ENCODE assay signal across 23 cellular contexts in genomic region chr22:17269224-17269606, GRCh38. TPM values are rescaled to one million over a fixed set of nuclear protein-coding genes. Genes with fewer than 3 reads are reported as not detected.
DNase-seq lines count a peak whose midpoint lies in the region; ATAC-seq, FAIRE-seq and TF ChIP-seq lines count a peak whose summit lies in the region.
"Had no signal": no experiment of that assay in that cellular context is flagged by ENCODE, and none has a peak within 500 bp of the region (broad histone marks: within the 10 kb centered on the region; RNA-seq: fewer than 3 reads in every experiment).

No MANE protein-coding gene starts in this region.

- H2AK5ac ChIP-seq in H1 (ENCODE audit: low read depth, low read length), result peak overlapping the region; percentile 26; the same call in 1 of the 2 replicates

- H2BK120ac ChIP-seq in H1 (replicated peaks; ENCODE audit: low read depth, low read length), result peak overlapping the region; percentile 39

- ATAC-seq in stimulated activated memory B cell treated with anti-CD40 and anti-IgM and Interleukin-4, amounts not matched to agents 10 μg/mL and 1 μg/mL and 100 μg/mL, for 72 hours, result no peak

- H3K4ac ChIP-seq in H1 (replicated peaks; ENCODE audit: insufficient read length, low read depth, low read length), result no peak overlapping the region

- H3K23ac ChIP-seq in H1 (ENCODE audit: insufficient read length), result no peak overlapping the region

- H3K27me3 ChIP-seq in H1 (replicated peaks in 1 of 4; ENCODE audit: control insufficient read depth in 3 of 4, extremely low read depth in 1 of 4, insufficient read depth in 3 of 4, low read length in 3 of 4) (no peaks in the 10 kb centered on the region), spleen (replicated peaks in 1 of 7) (no peaks in the 10 kb centered on the region)
- H3K27me3 ChIP-seq: BE2C had no signal

- POLR2A ChIA-PET in H1 (lab: Charles Lee; ENCODE audit: partially characterized antibody), result interaction anchor here (0.6 to 2.5 kb wide), 10 partner anchors 9 to 359 kb away, joined by 3 to 6 read pairs (median 3); partner anchors contain the start of genes ATP6V1E1 and CECR2

- H3K4me1 Mint-ChIP-seq in stimulated activated memory B cell treated with anti-CD40 and anti-IgM and Interleukin-4, amounts not matched to agents 10 μg/mL and 1 μg/mL and 100 μg/mL, for 72 hours, result peaks cover 32% of the 10 kb centered on the region

- no peak for FAIRE-seq in H1 (lab: Jason Lieb, UNC)
- FAIRE-seq: GM12891 had no signal

- H3K27ac Mint-ChIP-seq in stimulated activated memory B cell treated with anti-CD40 and anti-IgM and Interleukin-4, amounts not matched to agents 10 μg/mL and 1 μg/mL and 100 μg/mL, for 72 hours, result peak overlapping the region; percentile 22

- no peaks in the 10 kb centered on the region; the same call in none of the 2 replicates for H3K23me2 ChIP-seq in H1 (ENCODE audit: low read depth, low read length)

- TF ChIP-seq POLR2A in H1 (IDR thresholded peaks at IDR 0.05; ENCODE audit: control extremely low read depth in 1 of 2, low read depth in 2 of 2, low read length in 2 of 2), result no peak
- no peak for TF ChIP-seq POLR2A in spleen (IDR thresholded peaks at IDR 0.05)

- H3K27ac ChIP-seq in H1 (ENCODE audit: low read depth, low read length) (no peak overlapping the region), spleen (no peak overlapping the region)
- H3K27ac ChIP-seq: RWPE1 had no signal

- H3K9me3 Mint-ChIP-seq in stimulated activated memory B cell treated with anti-CD40 and anti-IgM and Interleukin-4, amounts not matched to agents 10 μg/mL and 1 μg/mL and 100 μg/mL, for 72 hours, result no peaks in the 10 kb centered on the region
- H3K9me3 Mint-ChIP-seq: CD8-positive, alpha-beta memory T cell; IgD-negative memory B cell had no signal

- no peaks in the 10 kb centered on the region for H3K36me3 Mint-ChIP-seq in stimulated activated memory B cell treated with anti-CD40 and anti-IgM and Interleukin-4, amounts not matched to agents 10 μg/mL and 1 μg/mL and 100 μg/mL, for 72 hours
- H3K36me3 Mint-ChIP-seq: CD8-positive, alpha-beta memory T cell; IgD-negative memory B cell had no signal

- H4K8ac ChIP-seq in H1 (ENCODE audit: extremely low read depth, insufficient read depth, low read length), result no peak overlapping the region; the same call in 1 of the 2 replicates

- TF ChIP-seq CTCF in H1 (IDR thresholded peaks at IDR 0.05; ENCODE audit: control extremely low read depth in 1 of 3, insufficient read depth in 1 of 3, low read depth in 1 of 3, low read length in 3 of 3) (no peak), spleen (IDR thresholded peaks at IDR 0.05 in 8 of 11, conservative IDR thresholded peaks at IDR 0.05 in 3 of 11) (no peak)

- TF ChIP-seq RAD21 in H1 (IDR thresholded peaks at IDR 0.05 in 1 of 2, conservative IDR thresholded peaks at IDR 0.05 in 1 of 2; ENCODE audit: low read depth in 2 of 2, low read length in 2 of 2), result no peak

- H3K9me3 ChIP-seq in H1 (ENCODE audit: insufficient read depth in 2 of 2, low read depth in 1 of 2, low read length in 1 of 2), result no peaks in the 10 kb centered on the region
- H3K9me3 ChIP-seq in spleen, result no peaks in the 10 kb centered on the region
- H3K9me3 ChIP-seq: BE2C had no signal

- no peak for TF ChIP-seq EP300 in H1 (IDR thresholded peaks at IDR 0.05; ENCODE audit: borderline replicate concordance in 1 of 2, low read depth in 2 of 2, low read length in 2 of 2)

- H3K36me3 ChIP-seq in H1 (ENCODE audit: control insufficient read depth in 2 of 4, insufficient read depth in 4 of 4, low read length in 3 of 4) (no peaks in the 10 kb centered on the region), spleen (no peaks in the 10 kb centered on the region)
- H3K36me3 ChIP-seq: BE2C had no signal

- 76% methylated on average over 2 of the region's 2 CpGs; no CpG with 5 or more reads in 1 of the 2 experiments for WGBS in H1 (ENCODE audit: extremely low coverage in 1 of 2, insufficient coverage in 1 of 2, insufficient read length in 1 of 2, insufficient replicate concordance in 2 of 2, low coverage in 1 of 2, low lambda C conversion rate in 2 of 2, missing lambda C conversion rate in 1 of 2), 2 experiments
- WGBS in spleen, 5 donors, result 61 to 81% (median 72%) methylated on average over 2 of the region's 2 CpGs

- no peak overlapping the region for H3K9ac ChIP-seq in H1 (replicated peaks in 1 of 4; ENCODE audit: extremely low read depth in 1 of 4, low read depth in 3 of 4, low read length in 3 of 4)

- no peak overlapping the region for H3K14ac ChIP-seq in H1 (ENCODE audit: insufficient read length)

- H2BK20ac ChIP-seq in H1 (ENCODE audit: low read length), result peak overlapping the region; percentile 91; the same call in 1 of the 2 replicates

- H4K91ac ChIP-seq in H1 (replicated peaks; ENCODE audit: insufficient read length, low read length), result peak overlapping the region; percentile 88

- H2BK12ac ChIP-seq in H1 (ENCODE audit: low read depth, low read length), result peak overlapping the region; percentile 99; the same call in 1 of the 2 replicates

- no peaks in the 10 kb centered on the region for H4K20me1 ChIP-seq in H1 (replicated peaks in 1 of 2; ENCODE audit: control insufficient read depth in 1 of 2, insufficient read depth in 2 of 2, low read length in 2 of 2)

- CTCF ChIA-PET in H1 (lab: Charles Lee; ENCODE audit: partially characterized antibody), result interaction anchor here (0.6 to 5.7 kb wide), 35 partner anchors 8 to 232 kb away, joined by 3 to 24 read pairs (median 4); no protein-coding TSS in a partner anchor

- H3K18ac ChIP-seq in H1 (ENCODE audit: extremely low read depth, low read length), result peak overlapping the region; percentile 81

- peak overlapping the region; percentile 93; the same call in 1 of the 2 replicates for H2BK5ac ChIP-seq in H1 (ENCODE audit: low read depth, low read length)

- H3K79me2 ChIP-seq in H1 (ENCODE audit: control insufficient read depth in 1 of 2, insufficient read depth in 2 of 2, low read length in 2 of 2), result no peaks in the 10 kb centered on the region

- DNase-seq in NCI-H2107 treated with DMSO at 0.1 percent for 48 hours (lab: John Stamatoyannopoulos, UW; ENCODE audit: unreplicated experiment) (peak; percentile 25), NCI-H2107 (lab: John Stamatoyannopoulos, UW) (no peak), NCI-H1694 (lab: John Stamatoyannopoulos, UW) (peak; percentile 33), H1 (ENCODE audit: low read depth in 1 of 2, low spot score in 2 of 2) (no peak), spleen (no peak), iPS-NIHi11 (ENCODE audit: low spot score) (no peak), H4 (ENCODE audit: low spot score) (no peak)
- DNase-seq: 8988T; BE2C; CD8-positive, alpha-beta memory T cell; GF-D8; GOT3; Kasumi-1; MM.1S; NCI-H1930; NCI-H510A treated with DMSO at 0.1 percent for 48 hours; NK-92 treated with Interleukin-12 subunit alpha and Interleukin-12 subunit beta, amount 100 ng/mL, for 24 hours; OCI-M1 had no signal

- H3K56ac ChIP-seq in H1 (replicated peaks; ENCODE audit: insufficient read length, low read depth, low read length), result no peak overlapping the region

- H2AFZ ChIP-seq in H1 (ENCODE audit: low read length), result no peak overlapping the region

- H3K4me3 ChIP-seq in H1 (ENCODE audit: extremely low read depth in 1 of 4, insufficient read depth in 2 of 4, low read depth in 3 of 4, low read length in 4 of 4) (no peak overlapping the region), spleen (no peak overlapping the region)

- no peak overlapping the region for H3K4me3 Mint-ChIP-seq in stimulated activated memory B cell treated with anti-CD40 and anti-IgM and Interleukin-4, amounts not matched to agents 10 μg/mL and 1 μg/mL and 100 μg/mL, for 72 hours
- H3K4me3 Mint-ChIP-seq: IgD-negative memory B cell had no signal

- H3K4me2 ChIP-seq in H1 (ENCODE audit: insufficient read depth in 1 of 2, low read depth in 2 of 2, low read length in 2 of 2), result no peak overlapping the region

- H4K5ac ChIP-seq in H1 (ENCODE audit: insufficient read length, low read depth, low read length), result no peak overlapping the region

- H3K27me3 Mint-ChIP-seq in stimulated activated memory B cell treated with anti-CD40 and anti-IgM and Interleukin-4, amounts not matched to agents 10 μg/mL and 1 μg/mL and 100 μg/mL, for 72 hours, result no peaks in the 10 kb centered on the region
- H3K27me3 Mint-ChIP-seq: CD8-positive, alpha-beta memory T cell had no signal

- H3K4me1 ChIP-seq in H1 (replicated peaks in 1 of 4; ENCODE audit: control insufficient read depth in 3 of 4, insufficient read depth in 4 of 4, low read length in 3 of 4), result peaks cover 30 to 65% (median 46%) of the 10 kb centered on the region in 4 experiments
- peaks cover 0 to 25% (median 9%) of the 10 kb centered on the region in 6 donors for H3K4me1 ChIP-seq in spleen
- H3K4me1 ChIP-seq: BE2C had no signal

- intact Hi-C loops in spleen (cut with DNase I; ENCODE audit: low total_unique reads), result no loop called here

- H2BK15ac ChIP-seq in H1 (ENCODE audit: low read length), result peak overlapping the region; percentile 62; the same call in 1 of the 2 replicates

- no peaks in the 10 kb centered on the region for H3K79me1 ChIP-seq in H1 (ENCODE audit: low read depth, low read length)

TF ChIP-seq in H1, 55 proteins besides CTCF, POLR2A, EP300 and RAD21 (continues in another document):
- TF ChIP-seq SAP30 (IDR thresholded peaks at IDR 0.05; ENCODE audit: insufficient read depth, insufficient replicate concordance, low read length) (no peak), TAF1 (IDR thresholded peaks at IDR 0.05; ENCODE audit: low read depth, low read length) (no peak), SIX5 (IDR thresholded peaks at IDR 0.05; ENCODE audit: low read depth, low read length) (no peak), CBX5 (IDR thresholded peaks at IDR 0.05; ENCODE audit: low read depth, low read length) (no peak)

RNA-seq across cellular contexts. Expression of gene ADA2, which starts 50.0 kb away (rescaled TPM):
- total RNA-seq in H1 (2021; fragmentation: NEBNext Ultra II Directional; extraction: Animal tissue kit (Norgen Biotek cat#: 25700)), result 31.5 and 35.6 TPM in 2 replicates
- 42.2 and 47.9 TPM in 2 replicates for polyA plus RNA-seq in H1 (2011; rRNA removed)
- polyA plus RNA-seq in H1 (2011; cell fraction: cytosol; rRNA removed), result 21.6 TPM
- polyA plus RNA-seq in H1 (2011; cell fraction: nucleus; rRNA removed), result 29.1 TPM
- 26.6 to 35.8 TPM (median 31.6 TPM) in 4 replicates for polyA plus RNA-seq in H1 (2012, experiment 1 of 2)
- polyA plus RNA-seq in H1 (2012, experiment 2 of 2), result 26.0 TPM
- polyA plus RNA-seq in H1 (2013, experiment 1 of 2), result 23.4 TPM
- 23.6 TPM for polyA plus RNA-seq in H1 (2013, experiment 2 of 2)
- 27.1 and 28.3 TPM in 2 replicates for polyA minus RNA-seq in H1 (2011; rRNA and poly(A)+ RNA removed)
- polyA minus RNA-seq in H1 (2011; cell fraction: cytosol; rRNA and poly(A)+ RNA removed), result 15.7 TPM
- polyA minus RNA-seq in H1 (2011; cell fraction: nucleus; rRNA and poly(A)+ RNA removed), result 14.6 TPM
- 100 to 1,000 TPM; 115 to 187 (median 166) TPM for total RNA-seq in spleen
- polyA plus RNA-seq in spleen, result 10 to 100 TPM; 22.0 to 30.2 (median 22.7) TPM
- total RNA-seq in H4 (2014; rRNA removed; shearing (Covaris generic)), result 0.02 TPM in 1 of 2 replicates, not detected in the other
- total RNA-seq: Daoy had no signal

Comparison
In these comparisons a context has a peak if more than half of its experiments do, and no peak if none do; other contexts are left out.
1. DNase-seq: peak in NCI-H2107 treated with DMSO at 0.1 percent for 48 hours (single experiment) and NCI-H1694 (single experiment); none in NCI-H2107 (single experiment), H1 (0 of 2), spleen (single experiment), iPS-NIHi11 (single experiment) and H4 (single experiment).
2. RNA of gene ADA2, which starts 50.0 kb away (total RNA-seq): 115 to 187 TPM in spleen and 31.5 to 35.6 TPM in H1; 0.02 TPM in H4; every median in the first group is over 10 times any median in the second.